Comparison of ENCODE assay signal across 8 cellular contexts in genomic region chr3:72938471-72939265, GRCh38. TPM values are rescaled to one million over a fixed set of nuclear protein-coding genes. Genes with fewer than 3 reads are reported as not detected.
A peak's percentile ranks its signal among the peaks of the same experiment; 100 is the strongest.
DNase-seq lines count a peak whose midpoint lies in the region; ATAC-seq and TF ChIP-seq lines count a peak whose summit lies in the region.

No MANE protein-coding gene starts in this region.

- intact Hi-C loops in PC-9 (cut with micrococcal nuclease; ENCODE audit: unreplicated experiment): loop anchor here (1.0 to 2.0 kb wide), 3 partner anchors 58 to 148 kb away; partner anchors contain the start of gene PPP4R2

- no peak overlapping the region for H3K27ac Mint-ChIP-seq in central memory CD8-positive, alpha-beta T cell (ENCODE audit: low read depth)
- no peak overlapping the region for H3K27ac Mint-ChIP-seq in stimulated activated naive CD8-positive, alpha-beta T cell treated with anti-CD3 and anti-CD28 coated beads, Interleukin-15, amount 100 ng/mL, for 72 hours

- no peaks in the 10 kb centered on the region for H3K9me3 Mint-ChIP-seq in central memory CD8-positive, alpha-beta T cell
- no peaks in the 10 kb centered on the region for H3K9me3 Mint-ChIP-seq in stimulated activated naive CD8-positive, alpha-beta T cell treated with anti-CD3 and anti-CD28 coated beads, Interleukin-15, amount 100 ng/mL, for 72 hours

- DNase-seq in NCI-H510A treated with DMSO at 0.1 percent for 48 hours (lab: John Stamatoyannopoulos, UW) (peak; percentile 64), NCI-H510A (lab: John Stamatoyannopoulos, UW) (no peak), HS-27A (ENCODE audit: low read depth) (peak; percentile 59), PC-9 (peak; percentile 29 to 70), kidney glomerular epithelial cell (lab: John Stamatoyannopoulos, UW) (peak; percentile 73)
- DNase-seq in central memory CD8-positive, alpha-beta T cell (ENCODE audit: low spot score in 2 of 2): no peak
- peak; percentile 8 to 30 for DNase-seq in stimulated activated naive CD8-positive, alpha-beta T cell treated with anti-CD3 and anti-CD28 coated beads, Interleukin-15, amount 100 ng/mL, for 72 hours

- H3K4me1 ChIP-seq in PC-9 (replicated peaks; ENCODE audit: insufficient read depth): peaks cover 7% of the 10 kb centered on the region; the same call in 1 of the 2 replicates

- CTCF ChIA-PET in PC-9 (lab: Charles Lee): interaction anchor here (0.5 to 0.7 kb wide), 2 partner anchors 118 to 1368 kb away, joined by 4 read pairs; no protein-coding TSS in a partner anchor

- peak overlapping the region; percentile 24; the same call in 1 of the 2 replicates for H3K4me3 ChIP-seq in PC-9

- no peaks in the 10 kb centered on the region for H3K27me3 ChIP-seq in PC-9 (ENCODE audit: insufficient read depth, low read depth)

- ATAC-seq in GM19463 (IDR thresholded peaks at IDR 0.05; ENCODE audit: unreplicated experiment): peak; percentile 66
- ATAC-seq in central memory CD8-positive, alpha-beta T cell (replicated peaks; ENCODE audit: extremely low read depth, poor library complexity, severe bottlenecking): peak; percentile 91
- ATAC-seq in stimulated activated naive CD8-positive, alpha-beta T cell treated with anti-CD3 and anti-CD28 coated beads, Interleukin-15, amount 100 ng/mL, for 72 hours: peak; percentile 93

- no peaks in the 10 kb centered on the region for H3K36me3 ChIP-seq in PC-9 (ENCODE audit: low read depth)

- BruUV-seq in PC-9 (replicated peaks; lab: Mats Ljungman, UMichigan): no TSS peak

- no peak overlapping the region for H3K4me3 Mint-ChIP-seq in central memory CD8-positive, alpha-beta T cell
- no peak overlapping the region for H3K4me3 Mint-ChIP-seq in stimulated activated naive CD8-positive, alpha-beta T cell treated with anti-CD3 and anti-CD28 coated beads, Interleukin-15, amount 100 ng/mL, for 72 hours

- H3K4me1 Mint-ChIP-seq in central memory CD8-positive, alpha-beta T cell: no peaks in the 10 kb centered on the region
- H3K4me1 Mint-ChIP-seq in stimulated activated naive CD8-positive, alpha-beta T cell treated with anti-CD3 and anti-CD28 coated beads, Interleukin-15, amount 100 ng/mL, for 72 hours: no peaks in the 10 kb centered on the region

- peaks cover 8% of the 10 kb centered on the region; the same call in 1 of the 2 replicates for H3F3A ChIP-seq in PC-9 (ENCODE audit: insufficient read depth, low read depth)

- no peaks in the 10 kb centered on the region for H4K20me1 ChIP-seq in PC-9 (ENCODE audit: insufficient read depth)

- no peak overlapping the region for H2AFZ ChIP-seq in PC-9

- no peaks in the 10 kb centered on the region for H3K9me3 ChIP-seq in PC-9 (ENCODE audit: insufficient read depth, low read depth)

- no peak overlapping the region for H3K27ac ChIP-seq in PC-9

- peaks cover 23% of the 10 kb centered on the region for H3K27me3 Mint-ChIP-seq in central memory CD8-positive, alpha-beta T cell
- no peaks in the 10 kb centered on the region for H3K27me3 Mint-ChIP-seq in stimulated activated naive CD8-positive, alpha-beta T cell treated with anti-CD3 and anti-CD28 coated beads, Interleukin-15, amount 100 ng/mL, for 72 hours

- H3K9me2 ChIP-seq in PC-9 (ENCODE audit: insufficient read depth): no peaks in the 10 kb centered on the region

- H3K79me2 ChIP-seq in PC-9 (ENCODE audit: low read depth): no peaks in the 10 kb centered on the region

- peak overlapping the region; percentile 35 for H3K4me2 ChIP-seq in PC-9

- no peaks in the 10 kb centered on the region for H3K36me3 Mint-ChIP-seq in central memory CD8-positive, alpha-beta T cell (ENCODE audit: insufficient read depth)

- peak; percentile 81 for TF ChIP-seq CTCF in PC-9 (conservative IDR thresholded peaks at IDR 0.05)

- POLR2A ChIA-PET in PC-9 (lab: Charles Lee; ENCODE audit: unreplicated experiment): no interaction called here

RNA-seq across cellular contexts. Expression of gene GXYLT2, which starts 50.8 kb away (rescaled TPM):
- total RNA-seq in PC-9 (2021): 1.7 and 2.9 TPM in 2 replicates

RNA-seq across cellular contexts. Expression of gene PPP4R2, which starts 57.9 kb away (rescaled TPM):
- 63.2 and 97.4 TPM in 2 replicates for total RNA-seq in PC-9 (2021)

Comparison
In these comparisons a context has a peak if more than half of its experiments do, and no peak if none do; other contexts are left out.
1. DNase-seq: peak in NCI-H510A treated with DMSO at 0.1 percent for 48 hours (single experiment), HS-27A (single experiment), PC-9 (2 of 2), kidney glomerular epithelial cell (single experiment) and stimulated activated naive CD8-positive, alpha-beta T cell treated with anti-CD3 and anti-CD28 coated beads, Interleukin-15, amount 100 ng/mL, for 72 hours (2 of 2); none in NCI-H510A (single experiment) and central memory CD8-positive, alpha-beta T cell (0 of 2).
2. Peak in every context shown above with its lines, with median percentiles within 50 percentile points of each other: ATAC-seq.